ENCODE assay signal across 9 cellular contexts in the genomic region with DNA sequence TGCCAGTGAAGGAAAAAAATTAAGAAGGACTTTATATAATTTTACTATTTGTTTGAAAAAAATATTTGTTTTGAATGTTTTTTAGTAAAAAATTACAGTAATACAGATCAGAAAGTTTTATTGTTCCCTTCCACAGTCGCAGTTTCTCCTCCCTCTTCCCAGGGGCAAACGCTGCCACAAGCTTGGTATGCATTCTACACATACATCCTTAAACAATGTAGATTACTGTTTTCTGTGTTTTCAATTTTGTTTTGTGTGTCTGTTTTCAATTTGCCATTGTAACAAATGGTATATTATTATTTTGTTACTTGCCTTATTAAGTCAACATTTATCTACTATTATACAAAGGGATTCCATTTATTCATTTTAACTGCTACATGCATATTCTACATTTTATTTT.
"Had no signal": no experiment of that assay in that cellular context is flagged by ENCODE, and none has a peak within 500 bp of the region (broad histone marks: within the 10 kb centered on the region; RNA-seq: fewer than 3 reads in every experiment).

No MANE protein-coding gene starts in this region.

- H2AFZ ChIP-seq: GM23248 had no signal

- DNase-seq: GM23248, GOT3, H7, IMR-90, KG1 had no signal

- H3K9ac ChIP-seq: GM23248 had no signal

- ATAC-seq: HCT116, K562 had no signal

- H3K9me3 ChIP-seq: HAP-1 had no signal

- H3K4me3 ChIP-seq: GM23248, HAP-1, K562 had no signal

- H3K27ac ChIP-seq: GM23248 had no signal

- FAIRE-seq: HTR-8/SVneo, K562 had no signal

- H3K36me3 ChIP-seq: HAP-1 had no signal
